In genomic region chr17:42183741-42184711, GRCh38 we compare ENCODE assay signal across 1 cellular context.
TF ChIP-seq lines count a peak whose summit lies in the region.

No MANE protein-coding gene starts in this region.

TF ChIP-seq in K562, 482 proteins besides CTCF, POLR2A, EP300 and RAD21 (continues in another document):
- TF ChIP-seq HBP1 (CRISPR knock-in tag; IDR thresholded peaks at IDR 0.05) (0 out of 2 replicates have a peak, but pooled peaks have one; percentile 43), KDM5B (IDR thresholded peaks at IDR 0.05; ENCODE audit: insufficient replicate concordance, low read depth, low read length) (peak; percentile 49), ZNF133 (CRISPR knock-in tag; IDR thresholded peaks at IDR 0.05) (0 out of 2 replicates have a peak, but pooled peaks have one; percentile 57), FOXP1 (CRISPR knock-in tag; IDR thresholded peaks at IDR 0.05) (no peak), CTBP1 (IDR thresholded peaks at IDR 0.05; ENCODE audit: borderline replicate concordance) (peak; percentile 88), POLR2AphosphoS5 (IDR thresholded peaks at IDR 0.05; ENCODE audit: control insufficient read depth, insufficient read depth, low read depth, low read length) (peak; percentile 41; the same call in 1 of the 2 replicates), PCBP2 (IDR thresholded peaks at IDR 0.05; ENCODE audit: low read depth, low read length, poor library complexity, severe bottlenecking) (no peak), HDAC8 (tag; IDR thresholded peaks at IDR 0.05) (peak; percentile 68; the same call in 1 of the 2 replicates), E2F1 (CRISPR knock-in tag; IDR thresholded peaks at IDR 0.05) (0 out of 2 replicates have a peak, but pooled peaks have one; percentile 62), L3MBTL2 (IDR thresholded peaks at IDR 0.05) (peak; percentile 99), THRAP3 (IDR thresholded peaks at IDR 0.05; ENCODE audit: borderline replicate concordance) (no peak), NR3C1 (CRISPR knock-in tag; IDR thresholded peaks at IDR 0.05) (peak; percentile 89; the same call in 1 of the 2 replicates), PRMT5 (CRISPR knock-in tag; IDR thresholded peaks at IDR 0.05) (peak; percentile 59; the same call in 1 of the 2 replicates), DMBX1 (CRISPR knock-in tag; IDR thresholded peaks at IDR 0.05; ENCODE audit: borderline replicate concordance) (peak; percentile 94), ZNF146 (CRISPR knock-in tag; IDR thresholded peaks at IDR 0.05; ENCODE audit: unreplicated experiment) (no peak), ARID1B (IDR thresholded peaks at IDR 0.05) (no peak), ZNF740 (CRISPR knock-in tag; IDR thresholded peaks at IDR 0.05) (peak; percentile 17; the same call in 1 of the 2 replicates), ZNF740 (tag; IDR thresholded peaks at IDR 0.05) (no peak), HDAC6 (IDR thresholded peaks at IDR 0.05; ENCODE audit: low read depth, low read length) (no peak), CGGBP1 (CRISPR knock-in tag; IDR thresholded peaks at IDR 0.05) (no peak), TEAD1 (CRISPR knock-in tag; IDR thresholded peaks at IDR 0.05) (peak in 1 of 2 experiments; percentile 31; a peak in 2 of 4 replicates), MGA (IDR thresholded peaks at IDR 0.05) (peak; percentile 99), TFAP4 (CRISPR knock-in tag; IDR thresholded peaks at IDR 0.05; ENCODE audit: borderline replicate concordance) (peak; percentile 67; the same call in 1 of the 2 replicates), POLR2B (IDR thresholded peaks at IDR 0.05; ENCODE audit: low read depth, partially characterized antibody) (no peak), ZNF830 (CRISPR knock-in tag; IDR thresholded peaks at IDR 0.05) (peak; percentile 84), KDM2B (CRISPR knock-in tag; IDR thresholded peaks at IDR 0.05) (peak; percentile 78; the same call in 1 of the 2 replicates), ZNF511 (CRISPR knock-in tag; IDR thresholded peaks at IDR 0.05) (0 out of 2 replicates have a peak, but pooled peaks have one; percentile 47), PHF8 (IDR thresholded peaks at IDR 0.05; ENCODE audit: borderline replicate concordance, low read length) (peak; percentile 77; the same call in 1 of the 2 replicates), NUFIP1 (IDR thresholded peaks at IDR 0.05; ENCODE audit: partially characterized antibody) (no peak), THAP7 (CRISPR knock-in tag; IDR thresholded peaks at IDR 0.05) (peak; percentile 81), ZNF696 (CRISPR knock-in tag; conservative IDR thresholded peaks at IDR 0.05) (no peak), NFATC3 (IDR thresholded peaks at IDR 0.05) (no peak), ZFX (CRISPR knock-in tag; IDR thresholded peaks at IDR 0.05) (peak; percentile 73), BACH1 (tag; IDR thresholded peaks at IDR 0.05) (no peak), CEBPZ (IDR thresholded peaks at IDR 0.05; ENCODE audit: borderline replicate concordance, low read depth, low read length) (no peak), FOXO4 (CRISPR knock-in tag; IDR thresholded peaks at IDR 0.05) (no peak)
